In genomic region chr11:8688414-8689362, GRCh38 we compare ENCODE assay signal across 1 cellular context.
A peak's percentile ranks its signal among the peaks of the same experiment; 100 is the strongest.
TF ChIP-seq lines count a peak whose summit lies in the region.

No MANE protein-coding gene starts in this region.

TF ChIP-seq in A549, 52 proteins besides CTCF, POLR2A, EP300 and RAD21 (continued from another document):
- TF ChIP-seq REST (IDR thresholded peaks at IDR 0.05): 0 out of 2 replicates have a peak, but pooled peaks have one; percentile 41
- TF ChIP-seq CBX2 (IDR thresholded peaks at IDR 0.05; ENCODE audit: borderline replicate concordance, low read depth): no peak
- TF ChIP-seq RCOR1 (IDR thresholded peaks at IDR 0.05; ENCODE audit: low read depth, low read length): no peak
- TF ChIP-seq FOSL2 (IDR thresholded peaks at IDR 0.05): no peak
- peak; percentile 72 for TF ChIP-seq FOSL2 (CRISPR knock-in tag; IDR thresholded peaks at IDR 0.05)
- peak; percentile 98 for TF ChIP-seq TFCP2L1 (CRISPR knock-in tag; IDR thresholded peaks at IDR 0.05)
- TF ChIP-seq RARB (CRISPR knock-in tag; IDR thresholded peaks at IDR 0.05): peak; percentile 86
- no peak for TF ChIP-seq HDAC2 (IDR thresholded peaks at IDR 0.05)
- no peak; the same call in 1 of the 2 replicates for TF ChIP-seq EHF (CRISPR knock-in tag; IDR thresholded peaks at IDR 0.05)
- 0 out of 2 replicates have a peak, but pooled peaks have one; percentile 46 for TF ChIP-seq RFX5 (IDR thresholded peaks at IDR 0.05)
- TF ChIP-seq HOXB5 (CRISPR knock-in tag; IDR thresholded peaks at IDR 0.05): peak; percentile 66; the same call in 1 of the 2 replicates
- TF ChIP-seq SMC3 (IDR thresholded peaks at IDR 0.05): peak; percentile 64
- no peak for TF ChIP-seq MAFK (IDR thresholded peaks at IDR 0.05; ENCODE audit: partially characterized antibody)
- peak; percentile 88 for TF ChIP-seq E2F6 (IDR thresholded peaks at IDR 0.05; ENCODE audit: borderline replicate concordance, low read depth)
- TF ChIP-seq, protein P1, sequence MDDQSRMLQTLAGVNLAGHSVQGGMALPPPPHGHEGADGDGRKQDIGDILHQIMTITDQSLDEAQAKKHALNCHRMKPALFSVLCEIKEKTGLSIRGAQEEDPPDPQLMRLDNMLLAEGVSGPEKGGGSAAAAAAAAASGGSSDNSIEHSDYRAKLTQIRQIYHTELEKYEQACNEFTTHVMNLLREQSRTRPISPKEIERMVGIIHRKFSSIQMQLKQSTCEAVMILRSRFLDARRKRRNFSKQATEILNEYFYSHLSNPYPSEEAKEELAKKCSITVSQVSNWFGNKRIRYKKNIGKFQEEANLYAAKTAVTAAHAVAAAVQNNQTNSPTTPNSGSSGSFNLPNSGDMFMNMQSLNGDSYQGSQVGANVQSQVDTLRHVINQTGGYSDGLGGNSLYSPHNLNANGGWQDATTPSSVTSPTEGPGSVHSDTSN (IDR thresholded peaks at IDR 0.05): peak; percentile 89
- 0 out of 2 replicates have a peak, but pooled peaks have one; percentile 28 for TF ChIP-seq USF2 (IDR thresholded peaks at IDR 0.05)
- no peak for TF ChIP-seq EHMT2 (IDR thresholded peaks at IDR 0.05; ENCODE audit: low read depth)
- TF ChIP-seq BCL3 (IDR thresholded peaks at IDR 0.05): peak; percentile 97
- no peak for TF ChIP-seq CHD4 (IDR thresholded peaks at IDR 0.05; ENCODE audit: borderline replicate concordance)
- TF ChIP-seq GATA3 (IDR thresholded peaks at IDR 0.05; ENCODE audit: borderline replicate concordance): peak; percentile 59
- TF ChIP-seq ATOH8 (CRISPR knock-in tag; IDR thresholded peaks at IDR 0.05; ENCODE audit: low read depth): 0 out of 2 replicates have a peak, but pooled peaks have one; percentile 19
- no peak for TF ChIP-seq RNF2 (IDR thresholded peaks at IDR 0.05; ENCODE audit: borderline replicate concordance, low read depth)
- no peak for TF ChIP-seq HOXB13 (CRISPR knock-in tag; IDR thresholded peaks at IDR 0.05; ENCODE audit: low read depth)
- peak; percentile 89 for TF ChIP-seq KDM5A (IDR thresholded peaks at IDR 0.05)
- TF ChIP-seq MAZ (IDR thresholded peaks at IDR 0.05; ENCODE audit: borderline replicate concordance, low read depth, low read length): no peak
- TF ChIP-seq PHF8 (IDR thresholded peaks at IDR 0.05; ENCODE audit: borderline replicate concordance, low read depth): peak; percentile 27; the same call in 1 of the 2 replicates
- TF ChIP-seq ZSCAN20 (CRISPR knock-in tag; IDR thresholded peaks at IDR 0.05): no peak
- no peak for TF ChIP-seq FOXS1 (CRISPR knock-in tag; IDR thresholded peaks at IDR 0.05)
- TF ChIP-seq ESRRA (IDR thresholded peaks at IDR 0.05; ENCODE audit: borderline replicate concordance, low read length): no peak
- peak; percentile 89 for TF ChIP-seq FOSB (CRISPR knock-in tag; IDR thresholded peaks at IDR 0.05)
- TF ChIP-seq HEYL (CRISPR knock-in tag; IDR thresholded peaks at IDR 0.05): no peak
- no peak for TF ChIP-seq ZFP36 (IDR thresholded peaks at IDR 0.05; ENCODE audit: borderline replicate concordance, partially characterized antibody)
- TF ChIP-seq CHD2 (IDR thresholded peaks at IDR 0.05; ENCODE audit: low read length, partially characterized antibody): peak; percentile 21
